In genomic region chr2:240569523-240569997, GRCh38 we compare ENCODE assay signal across 8 cellular contexts. TPM values are rescaled to one million over a fixed set of nuclear protein-coding genes. Genes with fewer than 3 reads are reported as not detected.
A peak's percentile ranks its signal among the peaks of the same experiment; 100 is the strongest.
DNase-seq lines count a peak whose midpoint lies in the region; ATAC-seq and FAIRE-seq lines count a peak whose summit lies in the region.

No MANE protein-coding gene starts in this region.

- intact Hi-C loops in activated CD4-positive, alpha-beta memory T cell treated with anti-CD3 and anti-CD28 coated beads for 36 hours (cut with micrococcal nuclease): loop anchor here (1.0 to 10.0 kb wide), 8 partner anchors 10 to 1285 kb away; partner anchors contain the start of genes COPS9, FARP2, HDAC4 and MTERF4
- intact Hi-C loops in left cardiac atrium (cut with DNase I): no loop called here
- intact Hi-C loops in posterior vena cava (cut with DNase I): no loop called here

- DNase-seq in GM18507 (ENCODE audit: extremely low spot score, insufficient read length, low read depth): no peak
- DNase-seq in activated CD4-positive, alpha-beta memory T cell treated with anti-CD3 and anti-CD28 coated beads for 36 hours: no peak
- peak; percentile 20 for DNase-seq in left cardiac atrium
- no peak for DNase-seq in posterior vena cava (ENCODE audit: low spot score)

- peak overlapping the region; percentile 78 for H3K4me3 ChIP-seq in skeletal muscle satellite cell (ENCODE audit: low read length)

- no peaks in the 10 kb centered on the region for H3K9me3 ChIP-seq in skeletal muscle satellite cell (replicated peaks; ENCODE audit: low read length)

- H3K27me3 ChIP-seq in skeletal muscle satellite cell (ENCODE audit: control insufficient read depth, insufficient read depth, low read length): no peaks in the 10 kb centered on the region

- H3K4me1 ChIP-seq in skeletal muscle satellite cell (ENCODE audit: control insufficient read depth, insufficient read depth, low read length): peaks cover 39% of the 10 kb centered on the region

- peak overlapping the region; percentile 69 for H3K27ac Mint-ChIP-seq in activated CD4-positive, alpha-beta memory T cell treated with anti-CD3 and anti-CD28 coated beads for 36 hours

- FAIRE-seq in GM18507 (lab: Jason Lieb, UNC): peak; percentile 26

- peak overlapping the region; percentile 79 for H3K4me3 Mint-ChIP-seq in activated CD4-positive, alpha-beta memory T cell treated with anti-CD3 and anti-CD28 coated beads for 36 hours

- peak overlapping the region; percentile 81 for H3K4me2 ChIP-seq in skeletal muscle satellite cell (ENCODE audit: low read length)

- ATAC-seq in left cardiac atrium (no peak), GM18907 (IDR thresholded peaks at IDR 0.05; ENCODE audit: unreplicated experiment) (no peak), HG02623 (IDR thresholded peaks at IDR 0.05; ENCODE audit: unreplicated experiment) (no peak), GM19351 (IDR thresholded peaks at IDR 0.05; ENCODE audit: unreplicated experiment) (no peak)

- POLR2A ChIA-PET in activated CD4-positive, alpha-beta memory T cell treated with anti-CD3 and anti-CD28 coated beads for 36 hours (lab: Charles Lee): interaction anchor here (0.6 to 2.6 kb wide), 4 partner anchors 17 to 1267 kb away, joined by 3 to 15 read pairs (median 4); partner anchors contain the start of gene CAPN10

- H3K36me3 Mint-ChIP-seq in activated CD4-positive, alpha-beta memory T cell treated with anti-CD3 and anti-CD28 coated beads for 36 hours: peaks cover 7% of the 10 kb centered on the region

- no peaks in the 10 kb centered on the region for H3K9me3 Mint-ChIP-seq in activated CD4-positive, alpha-beta memory T cell treated with anti-CD3 and anti-CD28 coated beads for 36 hours

- peaks cover 2% of the 10 kb centered on the region for H3K36me3 ChIP-seq in skeletal muscle satellite cell (ENCODE audit: insufficient read depth, low read length)

- no peaks in the 10 kb centered on the region for H3K27me3 Mint-ChIP-seq in activated CD4-positive, alpha-beta memory T cell treated with anti-CD3 and anti-CD28 coated beads for 36 hours

- H3K4me1 Mint-ChIP-seq in activated CD4-positive, alpha-beta memory T cell treated with anti-CD3 and anti-CD28 coated beads for 36 hours (ENCODE audit: low read depth): peaks cover 39% of the 10 kb centered on the region

- CTCF ChIA-PET in activated CD4-positive, alpha-beta memory T cell treated with anti-CD3 and anti-CD28 coated beads for 36 hours (lab: Charles Lee): interaction anchor here (0.9 to 2.1 kb wide), 5 partner anchors 9 to 48 kb away, joined by 3 to 22 read pairs (median 5); partner anchors contain the start of genes CAPN10 and DUSP28

- no peak overlapping the region for H3K9ac ChIP-seq in skeletal muscle satellite cell (ENCODE audit: low read depth, low read length)

RNA-seq across cellular contexts. Expression of gene RNPEPL1, which starts 1.3 kb away (rescaled TPM):
- 10 to 100 TPM; 55.2 to 56.0 TPM for total RNA-seq in activated CD4-positive, alpha-beta memory T cell treated with anti-CD3 and anti-CD28 coated beads for 36 hours
- total RNA-seq in left cardiac atrium (10 to 100 TPM; 47.3 to 67.6 TPM), posterior vena cava (10 to 100 TPM; 47.1 to 49.3 TPM)
- 9.6 and 12.5 TPM in 2 replicates for total RNA-seq in skeletal muscle satellite cell (2012; rRNA removed)

RNA-seq across cellular contexts. Expression of gene DUSP28, which starts 9.4 kb away (rescaled TPM):
- total RNA-seq in activated CD4-positive, alpha-beta memory T cell treated with anti-CD3 and anti-CD28 coated beads for 36 hours: 1 to 10 TPM; 4.1 to 4.2 TPM
- total RNA-seq in left cardiac atrium (1 to 10 TPM; 8.1 to 8.2 TPM), posterior vena cava (1 to 10 TPM; 2.0 to 2.3 TPM)
- total RNA-seq in skeletal muscle satellite cell (2012; rRNA removed): 3.3 and 4.2 TPM in 2 replicates

RNA-seq across cellular contexts. Expression of gene ANKMY1, which starts 11.8 kb away (rescaled TPM):
- 10 to 100 TPM; 18.4 to 19.1 TPM for total RNA-seq in activated CD4-positive, alpha-beta memory T cell treated with anti-CD3 and anti-CD28 coated beads for 36 hours
- 1 to 10 TPM; 4.9 to 8.1 TPM for total RNA-seq in left cardiac atrium
- total RNA-seq in skeletal muscle satellite cell (2012; rRNA removed): 8.4 and 10.0 TPM in 2 replicates
- total RNA-seq in posterior vena cava: 10 to 100 TPM in 1 of 2 donors, 1 to 10 TPM in 1; 7.1 to 12.9 TPM

RNA-seq across cellular contexts. Expression of gene CAPN10, which starts 17.0 kb away (rescaled TPM):
- total RNA-seq in activated CD4-positive, alpha-beta memory T cell treated with anti-CD3 and anti-CD28 coated beads for 36 hours: 10 to 100 TPM; 32.6 to 33.9 TPM
- total RNA-seq in left cardiac atrium: 10 to 100 TPM; 17.9 to 26.6 TPM
- total RNA-seq in skeletal muscle satellite cell (2012; rRNA removed): 13.4 and 15.7 TPM in 2 replicates
- 10 to 100 TPM; 18.6 to 22.6 TPM for total RNA-seq in posterior vena cava

RNA-seq across cellular contexts. Expression of gene GPR35, which starts 55.7 kb away (rescaled TPM):
- total RNA-seq in activated CD4-positive, alpha-beta memory T cell treated with anti-CD3 and anti-CD28 coated beads for 36 hours: 1 to 10 TPM; 3.4 to 4.7 TPM
- total RNA-seq in left cardiac atrium (1 to 10 TPM; 1.1 to 1.3 TPM), posterior vena cava (1 to 10 TPM; 1.2 to 1.8 TPM)
- total RNA-seq in skeletal muscle satellite cell (2012; rRNA removed): under 0.01 TPM in 1 of 2 replicates, not detected in the other
